Comparison of ENCODE assay signal across 10 cellular contexts in the genomic region with DNA sequence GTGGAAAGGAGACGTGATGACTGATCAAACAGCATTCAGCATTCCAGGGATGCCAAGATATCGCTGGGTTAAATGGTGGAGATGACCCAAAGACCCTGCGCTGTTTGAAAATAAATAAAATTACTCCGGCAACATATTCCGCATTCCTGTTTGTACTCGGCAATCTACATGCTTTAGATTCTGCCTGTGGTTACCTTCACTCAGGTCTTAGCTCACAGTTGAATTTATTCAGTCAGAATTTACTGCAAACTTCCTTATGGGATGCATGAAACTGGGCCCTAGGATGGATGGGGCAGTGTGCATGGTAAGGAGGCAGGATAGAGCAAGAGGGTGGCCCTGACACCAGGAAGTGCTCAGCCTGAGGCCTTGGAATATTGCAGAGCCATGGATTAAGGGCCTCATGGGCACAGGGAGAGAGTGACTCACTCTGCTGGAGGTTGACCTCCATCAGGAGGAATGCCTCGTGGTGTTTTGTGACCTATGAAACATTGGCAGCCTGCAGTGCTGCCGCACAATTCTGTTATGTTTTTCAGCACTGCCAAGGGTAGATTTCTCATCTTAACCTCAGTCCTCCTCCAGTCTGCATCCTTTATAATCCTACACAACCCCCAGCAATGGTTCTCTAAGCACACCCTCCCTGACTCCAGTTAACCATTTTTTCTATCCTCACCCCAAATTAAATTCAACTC.
DNase-seq lines count a peak whose midpoint lies in the region; ATAC-seq and TF ChIP-seq lines count a peak whose summit lies in the region.
"Had no signal": no experiment of that assay in that cellular context is flagged by ENCODE, and none has a peak within 500 bp of the region (broad histone marks: within the 10 kb centered on the region; RNA-seq: fewer than 3 reads in every experiment).

No MANE protein-coding gene starts in this region.

- no peak overlapping the region for H2BK5ac ChIP-seq in mesendoderm (ENCODE audit: low read length)

- H3K18ac ChIP-seq in mesendoderm (ENCODE audit: low read length), result no peak overlapping the region

- no peak for TF ChIP-seq CTCF in upper lobe of right lung (IDR thresholded peaks at IDR 0.05)

- no peak overlapping the region for H4K8ac ChIP-seq in mesendoderm (ENCODE audit: low read depth, low read length)

- WGBS in ectodermal cell, 2 experiments, result 65 to 70% methylated on average over 8 of the region's 8 CpGs
- WGBS in mesendoderm (ENCODE audit: extremely low coverage, insufficient coverage, low lambda C conversion rate), result no CpG with 5 or more reads among the region's 8 CpGs

- peak overlapping the region; percentile 36 for H3K56ac ChIP-seq in mesendoderm (ENCODE audit: low read length)

- H3K36me3 ChIP-seq in ectodermal cell (ENCODE audit: control insufficient read depth, insufficient read depth, low read length) (no peaks in the 10 kb centered on the region), mesendoderm (ENCODE audit: control insufficient read depth, insufficient read depth, low read length) (no peaks in the 10 kb centered on the region), upper lobe of right lung (no peaks in the 10 kb centered on the region)

- peak overlapping the region; percentile 55 for H3K4ac ChIP-seq in mesendoderm (ENCODE audit: low read depth, low read length)

- DNase-seq in HuH-7.5 (ENCODE audit: low spot score) (peak; percentile 14), mesendoderm (peak; percentile 89), upper lobe of right lung (no peak), GDM1 (lab: John Stamatoyannopoulos, UW) (no peak), NCI-H1417 (lab: John Stamatoyannopoulos, UW) (no peak), T-helper 9 cell (no peak)
- DNase-seq: activated T-cell treated with anti-CD3 and anti-CD28 coated beads, Interleukin-2, amount 50 U/mL, for 24 hours; NCI-H510A treated with DMSO at 0.1 percent for 48 hours had no signal

- no peaks in the 10 kb centered on the region for H3K9me3 ChIP-seq in ectodermal cell (ENCODE audit: control insufficient read depth, low read length)
- H3K9me3 ChIP-seq in upper lobe of right lung, result no peaks in the 10 kb centered on the region

- H3K23ac ChIP-seq in mesendoderm (ENCODE audit: low read length), result no peak overlapping the region

- no peaks in the 10 kb centered on the region for H3K79me1 ChIP-seq in mesendoderm (ENCODE audit: low read length)

- no peak overlapping the region for H3K9ac ChIP-seq in mesendoderm (ENCODE audit: low read length)

- intact Hi-C loops in upper lobe of right lung (cut with DNase I), result no loop called here

- peak; percentile 79 for ATAC-seq in upper lobe of right lung
- no peak for ATAC-seq in HG03342 (IDR thresholded peaks at IDR 0.05; ENCODE audit: unreplicated experiment)

- H3K4me1 ChIP-seq in ectodermal cell (ENCODE audit: control insufficient read depth, insufficient read depth, low read length) (peaks cover 30% of the 10 kb centered on the region), mesendoderm (ENCODE audit: control insufficient read depth, low read depth, low read length) (peaks cover 2% of the 10 kb centered on the region), upper lobe of right lung (no peaks in the 10 kb centered on the region)

- H2AK5ac ChIP-seq in mesendoderm (ENCODE audit: low read length), result no peak overlapping the region

- H2BK120ac ChIP-seq in mesendoderm (ENCODE audit: low read depth, low read length), result no peak overlapping the region

- no peak overlapping the region for H4K5ac ChIP-seq in mesendoderm (ENCODE audit: low read length)

- H3K27ac ChIP-seq in ectodermal cell (ENCODE audit: insufficient read depth, low read depth, low read length, poor library complexity, severe bottlenecking), result peak overlapping the region; percentile 88
- peak overlapping the region; percentile 58 for H3K27ac ChIP-seq in mesendoderm (ENCODE audit: low read depth, low read length)
- no peak overlapping the region for H3K27ac ChIP-seq in upper lobe of right lung

- H3K27me3 ChIP-seq in ectodermal cell (ENCODE audit: control insufficient read depth, insufficient read depth, low read length, poor library complexity, severe bottlenecking) (no peaks in the 10 kb centered on the region), mesendoderm (ENCODE audit: insufficient read depth, low read length, poor library complexity) (no peaks in the 10 kb centered on the region), upper lobe of right lung (no peaks in the 10 kb centered on the region)

- no peaks in the 10 kb centered on the region for H3K79me2 ChIP-seq in mesendoderm (ENCODE audit: control insufficient read depth, insufficient read depth, low read length)

- no peak overlapping the region for H3K4me2 ChIP-seq in mesendoderm (ENCODE audit: low read length)

- peak overlapping the region; percentile 23 for H2BK15ac ChIP-seq in mesendoderm (replicated peaks; ENCODE audit: low read depth)

- no peak overlapping the region for H3K4me3 ChIP-seq in ectodermal cell (ENCODE audit: insufficient read depth, low read depth, low read length)
- no peak overlapping the region for H3K4me3 ChIP-seq in mesendoderm (ENCODE audit: low read length)
- H3K4me3 ChIP-seq in upper lobe of right lung, result no peak overlapping the region

Comparison
In these comparisons a context has a peak if more than half of its experiments do, and no peak if none do; other contexts are left out.
1. DNase-seq: peak in HuH-7.5 (single experiment) and mesendoderm (single experiment); none in upper lobe of right lung (single experiment), GDM1 (single experiment), NCI-H1417 (0 of 3) and T-helper 9 cell (single experiment).